ENCODE assay signal across 8 cellular contexts in the genomic region with DNA sequence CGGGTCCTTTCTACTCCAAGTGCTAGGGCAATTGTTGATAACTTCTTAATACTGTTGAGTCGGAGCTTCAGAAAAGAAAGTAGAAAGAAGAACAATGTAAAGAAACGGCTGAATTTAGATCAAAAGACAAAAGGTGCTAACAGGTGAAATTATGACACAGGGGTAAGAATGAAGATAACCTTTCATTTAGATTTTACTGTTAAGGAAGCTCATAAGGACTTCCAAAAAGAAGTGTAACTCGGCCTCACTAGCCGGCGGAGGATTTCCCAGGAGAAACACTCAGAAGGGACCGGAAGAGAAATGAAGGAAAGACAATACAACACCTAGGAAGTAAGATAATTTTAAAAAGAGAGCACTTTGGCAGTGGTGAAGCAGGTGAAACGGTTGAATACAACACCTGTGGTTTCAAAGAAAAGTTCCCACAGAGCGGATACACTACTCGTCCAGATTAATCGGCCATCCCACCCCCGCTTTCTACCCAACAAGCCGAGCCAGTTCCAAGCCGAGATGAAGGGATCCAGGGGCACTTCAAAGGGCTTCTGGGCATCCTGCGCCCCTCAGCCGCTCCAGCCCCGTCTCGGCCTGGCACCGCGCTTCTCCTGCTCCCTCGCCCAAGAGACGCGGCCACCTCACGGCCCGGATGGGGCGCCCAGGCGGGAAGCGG. TPM values are rescaled to one million over a fixed set of nuclear protein-coding genes. Genes with fewer than 3 reads are reported as not detected.
A peak's percentile ranks its signal among the peaks of the same experiment; 100 is the strongest.
DNase-seq lines count a peak whose midpoint lies in the region; ATAC-seq and TF ChIP-seq lines count a peak whose summit lies in the region.

No MANE protein-coding gene starts in this region.

- TF ChIP-seq CTCF in fibroblast of lung (conservative IDR thresholded peaks at IDR 0.05 in 1 of 2, IDR thresholded peaks at IDR 0.05 in 1 of 2; ENCODE audit: low read depth in 1 of 2, low read length in 2 of 2) (no peak), neural cell (IDR thresholded peaks at IDR 0.05; ENCODE audit: poor library complexity, severe bottlenecking) (no peak)

- peaks cover 12% of the 10 kb centered on the region for H3K4me1 ChIP-seq in SJSA1 (replicated peaks)
- peaks cover 5% of the 10 kb centered on the region for H3K4me1 ChIP-seq in fibroblast of lung (ENCODE audit: control insufficient read depth, extremely low read depth, insufficient read depth, low read length)

- no peak for TF ChIP-seq EP300 in neural cell (conservative IDR thresholded peaks at IDR 0.05; ENCODE audit: poor library complexity, severe bottlenecking)

- H3F3A ChIP-seq in neural cell (ENCODE audit: insufficient read depth, low read length, poor library complexity, severe bottlenecking) = no peaks in the 10 kb centered on the region

- H3K79me2 ChIP-seq in fibroblast of lung (ENCODE audit: control insufficient read depth, insufficient read depth, low read length) (peaks cover 36% of the 10 kb centered on the region), neural cell (replicated peaks; ENCODE audit: insufficient read depth, low read length) (peaks cover 17% of the 10 kb centered on the region)

- H4K20me1 ChIP-seq in fibroblast of lung (ENCODE audit: control insufficient read depth, extremely low read depth, insufficient read depth, low read length) (no peaks in the 10 kb centered on the region), neural cell (ENCODE audit: insufficient read depth) (no peaks in the 10 kb centered on the region)

- H3K27me3 ChIP-seq in SJSA1 (replicated peaks) = no peaks in the 10 kb centered on the region
- H3K27me3 ChIP-seq in fibroblast of lung (ENCODE audit: control insufficient read depth, insufficient read depth, low read length) = no peaks in the 10 kb centered on the region
- H3K27me3 ChIP-seq in neural cell (ENCODE audit: insufficient read depth, low read depth, low read length) = no peaks in the 10 kb centered on the region

- H3K9me3 ChIP-seq in SJSA1 (replicated peaks) (no peaks in the 10 kb centered on the region), fibroblast of lung (ENCODE audit: control insufficient read depth, insufficient read depth, low read depth, low read length) (no peaks in the 10 kb centered on the region), neural cell (ENCODE audit: low read length) (no peaks in the 10 kb centered on the region)

- peak; percentile 34 for ATAC-seq in HG02970 (IDR thresholded peaks at IDR 0.05; ENCODE audit: low FRiP score, unreplicated experiment)

- peak; percentile 6 to 14 for DNase-seq in stimulated activated CD4-positive, alpha-beta T cell treated with anti-CD3 and anti-CD28 coated beads, Interleukin-2, amount 100 ng/mL, for 48 hours
- no peak for DNase-seq in stimulated activated CD4-positive, alpha-beta T cell treated with anti-CD3 and anti-CD28 coated beads, Interleukin-15, amount 100 ng/mL, for 24 hours
- DNase-seq in SJSA1 (ENCODE audit: low read depth in 1 of 2, low spot score in 2 of 2) (peak; percentile 20 to 37), fibroblast of lung (ENCODE audit: low read depth in 2 of 2) (peak; percentile 4 to 12), putamen (ENCODE audit: low spot score) (no peak), HCEC 1CT (no peak)

- H2AFZ ChIP-seq in fibroblast of lung (ENCODE audit: low read length) (peak overlapping the region; percentile 91), neural cell (ENCODE audit: low read depth, low read length) (peak overlapping the region; percentile 87)

- H3K4me3 ChIP-seq in SJSA1 (peak overlapping the region; percentile 74), fibroblast of lung (replicated peaks in 1 of 4; ENCODE audit: control extremely low read depth in 1 of 4, insufficient read depth in 1 of 4, low read depth in 3 of 4, low read length in 4 of 4) (peak overlapping the region; percentile 88 to 94 (median 90)), neural cell (ENCODE audit: low read length) (peak overlapping the region; percentile 97)

- H3K9ac ChIP-seq in fibroblast of lung (ENCODE audit: insufficient read depth, low read length) (peak overlapping the region; percentile 90), neural cell (ENCODE audit: low read length) (peak overlapping the region; percentile 76)

- no peak for TF ChIP-seq RAD21 in neural cell (conservative IDR thresholded peaks at IDR 0.05)

- no peaks in the 10 kb centered on the region for H3K9me2 ChIP-seq in neural cell (ENCODE audit: insufficient read depth, low read length)

- H3K4me2 ChIP-seq in fibroblast of lung (ENCODE audit: extremely low read depth, insufficient read depth, low read length) (peak overlapping the region; percentile 77), neural cell (ENCODE audit: low read length) (peak overlapping the region; percentile 80)

- H3K36me3 ChIP-seq in SJSA1 (peaks cover 36% of the 10 kb centered on the region), fibroblast of lung (ENCODE audit: control insufficient read depth, insufficient read depth, low read length) (peaks cover 6% of the 10 kb centered on the region), neural cell (ENCODE audit: insufficient read depth, low read length) (peaks cover 4% of the 10 kb centered on the region)

- H3K27ac ChIP-seq in SJSA1 (peak overlapping the region; percentile 23; the same call in 1 of the 2 replicates), fibroblast of lung (ENCODE audit: insufficient read depth, low read length) (peak overlapping the region; percentile 89), neural cell (ENCODE audit: low read length) (peak overlapping the region; percentile 43)

TF ChIP-seq in neural cell, 6 proteins besides CTCF, POLR2A, EP300 and RAD21:
- TF ChIP-seq POLR2AphosphoS5 (IDR thresholded peaks at IDR 0.05) (no peak), REST (IDR thresholded peaks at IDR 0.05; ENCODE audit: borderline replicate concordance) (no peak), MXI1 (conservative IDR thresholded peaks at IDR 0.05; ENCODE audit: poor library complexity, severe bottlenecking) (no peak), SMC3 (conservative IDR thresholded peaks at IDR 0.05; ENCODE audit: poor library complexity) (no peak), EZH2 (IDR thresholded peaks at IDR 0.05; ENCODE audit: borderline replicate concordance, insufficient read depth, low read length, poor library complexity, severe bottlenecking) (no peak), TAF1 (IDR thresholded peaks at IDR 0.05; ENCODE audit: low read depth) (no peak)

RNA-seq across cellular contexts. Expression of gene PPP2R1B, which starts 0.7 kb away (rescaled TPM):
- 29.7 and 40.8 TPM in 2 replicates for total RNA-seq in SJSA1 (2014; rRNA removed; shearing (Covaris generic))
- 20.8 and 43.1 TPM in 2 replicates for total RNA-seq in fibroblast of lung
- polyA plus RNA-seq in fibroblast of lung = 35.8 and 40.3 TPM in 2 replicates
- polyA plus RNA-seq in fibroblast of lung (2012) = 24.2 and 25.1 TPM in 2 replicates
- 24.2 and 24.6 TPM in 2 replicates for polyA minus RNA-seq in fibroblast of lung (ENCODE audit: low replicate concordance)
- 10.4 and 11.8 TPM in 2 replicates for polyA plus RNA-seq in neural cell
- polyA minus RNA-seq in neural cell = 20.7 and 28.0 TPM in 2 replicates

Comparison
In these comparisons a context has a peak if more than half of its experiments do, and no peak if none do; other contexts are left out.
1. DNase-seq: peak in stimulated activated CD4-positive, alpha-beta T cell treated with anti-CD3 and anti-CD28 coated beads, Interleukin-2, amount 100 ng/mL, for 48 hours (2 of 2), SJSA1 (2 of 2) and fibroblast of lung (2 of 2); none in stimulated activated CD4-positive, alpha-beta T cell treated with anti-CD3 and anti-CD28 coated beads, Interleukin-15, amount 100 ng/mL, for 24 hours (single experiment), putamen (single experiment) and HCEC 1CT (single experiment).
2. H3K27ac ChIP-seq: peak in every context shown above with its lines; median percentile 89 in fibroblast of lung; 43 in neural cell; 23 in SJSA1.
3. Peak in every context shown above with its lines, with median percentiles within 50 percentile points of each other: H3K4me3 ChIP-seq.